21 cellular contexts compared by ENCODE assay signal in the genomic region with DNA sequence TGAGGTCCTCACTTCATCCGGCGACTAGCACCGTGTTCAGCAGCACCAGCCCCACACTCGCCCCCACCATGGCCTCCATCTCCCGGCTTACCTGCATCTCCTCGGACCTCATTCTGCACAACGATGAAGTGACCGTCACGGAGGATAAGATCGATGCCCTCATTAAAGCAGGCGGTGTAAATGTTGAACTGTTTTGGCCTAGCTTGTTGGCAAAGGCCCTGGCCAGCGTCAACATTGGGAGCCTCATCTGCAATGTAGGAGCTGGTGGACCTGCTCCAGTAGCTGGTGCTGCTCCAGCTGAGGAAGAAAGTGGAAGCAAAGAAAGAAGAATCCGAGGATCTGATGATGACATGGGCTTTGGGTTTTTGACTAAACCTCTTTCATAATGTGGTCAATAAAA.
"Had no signal": no experiment of that assay in that cellular context is flagged by ENCODE, and none has a peak within 500 bp of the region (broad histone marks: within the 10 kb centered on the region; RNA-seq: fewer than 3 reads in every experiment).

No MANE protein-coding gene starts in this region.

- FAIRE-seq: K562, RCC 7860 had no signal

- H3K36me3 ChIP-seq: SJSA1 had no signal

- ATAC-seq: K562 had no signal

- H3K4me1 ChIP-seq: SJSA1 had no signal

- H3K9me3 ChIP-seq: SJSA1 had no signal

- H3K27me3 ChIP-seq: SJSA1 had no signal

- H3K4me3 ChIP-seq: K562, SJSA1, SK-N-MC had no signal

- H3K27ac ChIP-seq: KMS-11, SJSA1, SK-N-MC had no signal

- H3K4me2 ChIP-seq: KMS-11 had no signal

- DNase-seq: Kasumi-1, MM.1S, NCI-H1092 treated with DMSO at 0.1 percent for 48 hours, NCI-H1417, NCI-H1436 treated with DMSO at 0.1 percent for 48 hours, NCI-H1694, NCI-H187 treated with DMSO at 0.1 percent for 48 hours, NCI-H2029 treated with DMSO at 0.1 percent for 48 hours, NCI-H2171 treated with DMSO at 0.1 percent for 48 hours, NCI-H345, NCI-H446 treated with DMSO at 0.1 percent for 48 hours, NCI-H510A treated with DMSO at 0.1 percent for 48 hours, Right ventricle myocardium superior, RPMI8226, SIG-M5, SW 1271 had no signal

- H3K9ac ChIP-seq: KMS-11 had no signal
